7 cellular contexts compared by ENCODE assay signal in the genomic region with DNA sequence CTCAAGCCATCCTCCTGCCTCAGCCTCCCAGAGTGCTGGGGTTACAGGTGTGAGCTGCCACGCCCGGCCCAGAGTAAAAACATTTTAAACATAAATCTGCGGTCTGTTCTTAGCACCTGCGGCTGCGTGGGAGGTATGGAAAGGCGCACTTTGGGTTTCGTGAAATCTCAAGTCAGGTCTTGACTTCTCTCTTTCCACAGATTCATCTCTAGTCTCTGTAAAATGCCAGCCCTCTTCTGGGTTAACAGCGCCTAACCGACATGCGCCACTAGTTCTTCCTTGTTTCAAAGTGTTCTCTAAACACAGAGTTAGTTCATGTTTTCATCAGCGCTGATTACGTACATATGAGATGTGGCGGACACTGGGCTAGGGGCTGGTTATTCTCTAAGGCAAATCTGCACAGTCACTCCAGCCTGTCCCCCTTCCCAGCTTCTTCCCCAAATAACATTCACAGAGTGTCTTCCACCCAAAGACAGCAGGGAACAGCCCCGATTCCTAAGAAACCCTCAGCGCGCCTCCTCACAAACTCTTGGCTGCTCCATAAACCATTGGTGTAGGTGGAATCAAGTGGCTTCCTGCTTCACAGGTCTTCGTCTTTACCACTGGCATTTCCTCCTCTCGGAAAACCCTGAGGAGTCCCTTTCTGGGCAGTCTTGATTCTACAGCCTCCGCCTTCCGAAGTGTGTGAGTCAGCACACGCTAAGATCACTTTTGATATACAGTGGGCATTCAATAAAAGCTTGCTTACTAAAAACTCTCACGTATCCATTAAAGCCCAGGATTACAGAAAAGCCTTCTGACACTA. TPM values are rescaled to one million over a fixed set of nuclear protein-coding genes. Genes with fewer than 3 reads are reported as not detected.
DNase-seq lines count a peak whose midpoint lies in the region; ATAC-seq, FAIRE-seq and TF ChIP-seq lines count a peak whose summit lies in the region.

No MANE protein-coding gene starts in this region.

- no peaks in the 10 kb centered on the region for H3K27me3 ChIP-seq in heart left ventricle

- H3K4me1 ChIP-seq in heart left ventricle: peaks cover 0 to 29% (median 11%) of the 10 kb centered on the region in 12 donors

- ATAC-seq in GM18502 (IDR thresholded peaks at IDR 0.05; ENCODE audit: poor library complexity, unreplicated experiment) (peak; percentile 61), HG03045 (IDR thresholded peaks at IDR 0.05; ENCODE audit: unreplicated experiment) (peak; percentile 34), heart left ventricle (peak in 3 of 4 donors; percentile 16 to 30 (median 24))

- H3K9me3 ChIP-seq in heart left ventricle: no peaks in the 10 kb centered on the region

- WGBS in heart left ventricle, 4 donors: 72 to 75% (median 74%) methylated on average over 22 of the region's 22 CpGs

- TF ChIP-seq POLR2A in heart left ventricle (IDR thresholded peaks at IDR 0.05): no peak

- DNase-seq in RCC 7860 (ENCODE audit: low spot score) (peak; percentile 78), heart left ventricle (no peak), retina (peak; percentile 3), GOT3 (lab: John Stamatoyannopoulos, UW) (no peak)
- peak; percentile 76 for DNase-seq in activated naive CD4-positive, alpha-beta T cell treated with Interleukin-2 at 50 U/mL for 16 hours

- peaks cover 0 to 3% (median 0%) of the 10 kb centered on the region in 9 donors for H3K36me3 ChIP-seq in heart left ventricle

- TF ChIP-seq CTCF in heart left ventricle (IDR thresholded peaks at IDR 0.05): no peak

- peak; percentile 72 for FAIRE-seq in RCC 7860 (lab: Jason Lieb, UNC)

- peak overlapping the region in 11 of 12 donors; percentile 62 to 95 (median 77) for H3K4me3 ChIP-seq in heart left ventricle

- peak overlapping the region in 9 of 12 donors; percentile 60 to 98 (median 88) for H3K27ac ChIP-seq in heart left ventricle

- intact Hi-C loops in heart left ventricle (cut with DNase I): no loop called here

RNA-seq across cellular contexts. Expression of a gene that starts 1.4 kb away (rescaled TPM):
- total RNA-seq in heart left ventricle: 10 to 100 TPM; 12.4 to 41.6 (median 23.8) TPM
- 10 to 100 TPM in 1 of 2 donors, 1 to 10 TPM in 1; 6.9 to 17.9 TPM for polyA plus RNA-seq in heart left ventricle

Comparison
In these comparisons a context has a peak if more than half of its experiments do, and no peak if none do; other contexts are left out.
1. DNase-seq: peak in RCC 7860 (single experiment), activated naive CD4-positive, alpha-beta T cell treated with Interleukin-2 at 50 U/mL for 16 hours (single experiment) and retina (single experiment); none in heart left ventricle (0 of 5) and GOT3 (single experiment).
2. Peak in every context shown above with its lines, with median percentiles within 50 percentile points of each other: ATAC-seq.